21 cellular contexts compared by ENCODE assay signal in the genomic region with DNA sequence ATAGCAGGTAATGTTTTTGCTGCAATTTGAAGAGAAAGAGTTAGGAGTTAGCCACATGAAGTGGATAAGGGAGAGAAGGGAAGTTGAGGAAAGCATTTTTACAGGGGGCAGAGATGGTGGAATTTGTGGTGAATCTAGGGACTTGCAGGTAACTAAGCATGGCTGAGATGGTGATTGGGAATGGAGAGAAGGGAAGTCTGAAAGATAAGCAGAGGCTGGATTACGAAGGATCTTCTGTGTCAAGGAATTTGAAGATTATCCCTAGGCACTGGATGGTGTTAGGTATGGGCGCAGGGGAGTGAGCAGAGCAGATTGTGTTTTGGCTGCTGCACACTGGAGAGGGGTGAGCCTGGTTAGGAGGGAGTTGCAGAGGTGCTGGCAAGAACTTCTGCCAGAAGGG.
"Had no signal": no experiment of that assay in that cellular context is flagged by ENCODE, and none has a peak within 500 bp of the region (broad histone marks: within the 10 kb centered on the region; RNA-seq: fewer than 3 reads in every experiment).

No MANE protein-coding gene starts in this region.

- H3K27ac ChIP-seq: epithelial cell of prostate, esophagus muscularis mucosa, spleen, stomach, thoracic aorta had no signal

- H3K27me3 Mint-ChIP-seq: naive thymus-derived CD4-positive, alpha-beta T cell had no signal

- H3K9me3 ChIP-seq: esophagus muscularis mucosa, gastrocnemius medialis, spleen, stomach, thoracic aorta had no signal

- H3K27me3 ChIP-seq: esophagus muscularis mucosa, gastrocnemius medialis, spleen, stomach had no signal

- H3K9me3 Mint-ChIP-seq: naive thymus-derived CD4-positive, alpha-beta T cell; neural crest cell had no signal

- DNase-seq: cortex of kidney; effector memory CD4-positive, alpha-beta T cell; gastrocnemius medialis; glutamatergic neuron; kidney; left colon; naive thymus-derived CD4-positive, alpha-beta T cell; posterior cingulate gyrus; spleen; stimulated activated CD4-positive, alpha-beta T cell treated with anti-CD3 and anti-CD28 coated beads, Interleukin-15, amount 100 ng/mL, for 24 hours; stimulated activated CD4-positive, alpha-beta T cell treated with anti-CD3 and anti-CD28 coated beads, Interleukin-1b, Interleukin-23, amount 100 ng/mL, for 48 hours; stimulated activated CD4-positive, alpha-beta T cell treated with anti-CD3 and anti-CD28 coated beads, Interleukin-4, amount 100 ng/mL, for 24 hours; stimulated activated naive CD4-positive, alpha-beta T cell; stomach; substantia nigra; trophoblast cell had no signal

- ATAC-seq: gastrocnemius medialis; left colon; naive thymus-derived CD4-positive, alpha-beta T cell; sciatic nerve had no signal

- H3K4me3 Mint-ChIP-seq: naive thymus-derived CD4-positive, alpha-beta T cell; neural crest cell had no signal

- H3K4me3 ChIP-seq: esophagus muscularis mucosa, gastrocnemius medialis, spleen, stomach, thoracic aorta had no signal
